Comparison of ENCODE assay signal across 9 cellular contexts in the genomic region with DNA sequence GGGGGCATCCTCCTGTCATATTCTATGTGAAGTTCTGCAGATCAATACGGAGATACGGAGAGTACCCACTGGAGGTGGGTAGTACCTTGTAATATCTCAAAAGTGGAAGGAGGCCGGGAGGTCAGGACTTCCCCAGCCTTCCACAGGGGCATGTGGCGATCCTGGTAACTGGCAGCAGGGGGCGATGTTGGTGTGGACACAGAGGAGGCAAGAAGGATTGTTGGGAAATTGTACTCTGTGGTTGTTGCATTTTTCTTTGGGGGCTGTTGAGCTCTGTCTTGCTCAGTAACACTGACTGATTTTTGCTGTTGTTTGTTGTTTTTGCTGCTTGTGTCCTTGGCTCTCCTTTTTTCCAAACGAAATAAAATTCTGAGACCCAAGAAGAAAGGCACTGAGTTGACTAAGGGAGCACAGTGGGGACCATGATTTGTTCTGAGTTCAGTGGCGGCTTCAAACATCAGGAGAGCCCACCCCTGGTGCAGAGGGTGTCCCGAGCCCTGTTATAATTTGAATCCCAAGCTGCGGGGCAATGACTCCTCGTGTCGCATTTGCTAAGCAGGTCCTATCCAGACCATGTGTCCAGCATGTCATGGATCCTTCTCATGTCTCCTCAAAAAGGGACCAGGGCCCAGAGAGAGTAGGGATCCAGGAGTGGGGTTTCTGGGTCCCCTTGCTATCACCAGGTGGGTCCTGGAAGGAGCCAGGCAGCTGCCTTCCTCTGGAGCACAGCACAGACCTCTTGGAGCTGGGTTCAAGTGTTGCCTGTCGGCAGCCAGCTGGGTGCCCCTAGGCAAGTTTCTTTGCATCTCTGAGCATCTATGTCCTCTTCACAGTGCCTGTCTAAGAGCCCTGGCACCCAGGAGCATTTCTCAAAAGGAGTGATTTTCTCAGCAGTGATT. TPM values are rescaled to one million over a fixed set of nuclear protein-coding genes. Genes with fewer than 3 reads are reported as not detected.
DNase-seq lines count a peak whose midpoint lies in the region; ATAC-seq, FAIRE-seq and TF ChIP-seq lines count a peak whose summit lies in the region.
"Had no signal": no experiment of that assay in that cellular context is flagged by ENCODE, and none has a peak within 500 bp of the region (broad histone marks: within the 10 kb centered on the region; RNA-seq: fewer than 3 reads in every experiment).

No MANE protein-coding gene starts in this region.

- H3K27me3 Mint-ChIP-seq in T-helper 2 cell treated with Interferon-gamma antibody and Interleukin-4, amounts not matched to agents 5 μg/mL and 100 μg/mL, for 36 hours (ENCODE audit: low read depth) = no peaks in the 10 kb centered on the region
- H3K27me3 Mint-ChIP-seq in astrocyte (ENCODE audit: low read depth, unreplicated experiment) = peaks cover 21% of the 10 kb centered on the region

- no peak overlapping the region for H3K4me3 ChIP-seq in astrocyte (ENCODE audit: insufficient read depth, low read depth, low read length)

- no peaks in the 10 kb centered on the region for H3K27me3 ChIP-seq in astrocyte (ENCODE audit: insufficient read depth, low read length)

- TF ChIP-seq CTCF in astrocyte (IDR thresholded peaks at IDR 0.05; ENCODE audit: insufficient read depth, low read depth, low read length) = peak; percentile 75

- H3K4me1 ChIP-seq in astrocyte (ENCODE audit: insufficient read depth, low read length) = peaks cover 2% of the 10 kb centered on the region

- no peak overlapping the region for H3K27ac ChIP-seq in astrocyte (ENCODE audit: low read depth, low read length)

- H3K4me2 ChIP-seq in astrocyte (ENCODE audit: low read length) = no peak overlapping the region

- H4K20me1 ChIP-seq in astrocyte (ENCODE audit: insufficient read depth, low read length) = no peaks in the 10 kb centered on the region

- H3K9me3 Mint-ChIP-seq in T-helper 2 cell treated with Interferon-gamma antibody and Interleukin-4, amounts not matched to agents 5 μg/mL and 100 μg/mL, for 36 hours = no peaks in the 10 kb centered on the region
- peaks cover 2% of the 10 kb centered on the region for H3K9me3 Mint-ChIP-seq in astrocyte (ENCODE audit: unreplicated experiment)

- H3K4me1 Mint-ChIP-seq in T-helper 2 cell treated with Interferon-gamma antibody and Interleukin-4, amounts not matched to agents 5 μg/mL and 100 μg/mL, for 36 hours (ENCODE audit: low read depth) = peaks cover 2% of the 10 kb centered on the region
- H3K4me1 Mint-ChIP-seq in astrocyte (ENCODE audit: low read depth, unreplicated experiment) = peaks cover 26% of the 10 kb centered on the region

- ATAC-seq in GM21723 (IDR thresholded peaks at IDR 0.05; ENCODE audit: unreplicated experiment) (peak; percentile 79), GM18519 (IDR thresholded peaks at IDR 0.05; ENCODE audit: low FRiP score, unreplicated experiment) (no peak)

- H3K79me2 ChIP-seq in astrocyte (ENCODE audit: insufficient read depth, low read length) = no peaks in the 10 kb centered on the region

- no peak for FAIRE-seq in astrocyte (lab: Jason Lieb, UNC)

- H3K9me3 ChIP-seq in astrocyte (ENCODE audit: insufficient read depth, low read depth, low read length) = no peaks in the 10 kb centered on the region

- no peaks in the 10 kb centered on the region for H3K36me3 Mint-ChIP-seq in T-helper 2 cell treated with Interferon-gamma antibody and Interleukin-4, amounts not matched to agents 5 μg/mL and 100 μg/mL, for 36 hours (ENCODE audit: low read depth)
- no peaks in the 10 kb centered on the region for H3K36me3 Mint-ChIP-seq in astrocyte (ENCODE audit: low read depth, unreplicated experiment)

- no peaks in the 10 kb centered on the region for H3K36me3 ChIP-seq in astrocyte (ENCODE audit: insufficient read depth, low read length)

- H2AFZ ChIP-seq in astrocyte (ENCODE audit: low read depth, low read length) = no peak overlapping the region

- H3K4me3 Mint-ChIP-seq in T-helper 2 cell treated with Interferon-gamma antibody and Interleukin-4, amounts not matched to agents 5 μg/mL and 100 μg/mL, for 36 hours = no peak overlapping the region
- no peak overlapping the region for H3K4me3 Mint-ChIP-seq in astrocyte (ENCODE audit: unreplicated experiment)

- no peak overlapping the region for H3K9ac ChIP-seq in astrocyte (ENCODE audit: low read length)

- H3K27ac Mint-ChIP-seq in T-helper 2 cell treated with Interferon-gamma antibody and Interleukin-4, amounts not matched to agents 5 μg/mL and 100 μg/mL, for 36 hours = no peak overlapping the region
- no peak overlapping the region for H3K27ac Mint-ChIP-seq in astrocyte (ENCODE audit: unreplicated experiment)

- DNase-seq in DMS 273 treated with DMSO at 0.1 percent for 48 hours (lab: John Stamatoyannopoulos, UW) = peak; percentile 15
- peak; percentile 87 for DNase-seq in NAMALWA (ENCODE audit: low spot score)
- peak; percentile 57 for DNase-seq in T-helper 2 cell treated with Interferon-gamma antibody and Interleukin-4, amounts not matched to agents 5 μg/mL and 100 μg/mL, for 36 hours (ENCODE audit: low spot score)
- DNase-seq in astrocyte (ENCODE audit: low read depth) = no peak
- DNase-seq in iPS-NIHi7 (ENCODE audit: extremely low spot score) = peak; percentile 75
- peak; percentile 75 for DNase-seq in stimulated activated CD4-positive, alpha-beta T cell treated with anti-CD3 and anti-CD28 coated beads, Interleukin-1b, Interleukin-23, amount 100 ng/mL, for 48 hours

RNA-seq across cellular contexts. Expression of a gene that starts 22.8 kb away (rescaled TPM):
- 0.14 and 0.36 TPM in 2 replicates for total RNA-seq in astrocyte
- total RNA-seq: activated CD8-positive, alpha-beta memory T cell treated with anti-CD3 and anti-CD28 coated beads for 36 hours had no signal
